Comparison of ENCODE assay signal across 23 cellular contexts in genomic region chr22:19753090-19753842, GRCh38. TPM values are rescaled to one million over a fixed set of nuclear protein-coding genes. Genes with fewer than 3 reads are reported as not detected.
DNase-seq lines count a peak whose midpoint lies in the region; ATAC-seq and TF ChIP-seq lines count a peak whose summit lies in the region.
"Had no signal": no experiment of that assay in that cellular context is flagged by ENCODE, and none has a peak within 500 bp of the region (broad histone marks: within the 10 kb centered on the region; RNA-seq: fewer than 3 reads in every experiment).

No MANE protein-coding gene starts in this region.

- no peaks in the 10 kb centered on the region for H4K20me1 ChIP-seq in OCI-LY7 (ENCODE audit: insufficient read depth, low read length)

- H3K4me3 ChIP-seq in AG10803 (ENCODE audit: low read length) = no peak overlapping the region
- H3K4me3 ChIP-seq in GM12875 (ENCODE audit: low read depth, low read length) = no peak overlapping the region
- no peak overlapping the region for H3K4me3 ChIP-seq in OCI-LY7 (ENCODE audit: low read depth, low read length, poor library complexity, severe bottlenecking)
- H3K4me3 ChIP-seq in fibroblast of villous mesenchyme (ENCODE audit: low read depth, low read length) = no peak overlapping the region
- H3K4me3 ChIP-seq: ovary had no signal

- no TSS peak for BruUV-seq in OCI-LY7 (replicated peaks; lab: Mats Ljungman, UMichigan)

- no peaks in the 10 kb centered on the region for H3K9me3 ChIP-seq in OCI-LY7 (ENCODE audit: low read length)
- H3K9me3 ChIP-seq: ovary had no signal

- H2AFZ ChIP-seq in OCI-LY7 (ENCODE audit: low read length) = no peak overlapping the region

- no peaks in the 10 kb centered on the region for H3K79me2 ChIP-seq in OCI-LY7 (ENCODE audit: insufficient read depth, low read depth, low read length)

- no peaks in the 10 kb centered on the region for H3K9me2 ChIP-seq in OCI-LY7 (ENCODE audit: insufficient read depth, low read length)

- H3K4me1 ChIP-seq in OCI-LY7 (ENCODE audit: insufficient read depth, low read length, poor library complexity, severe bottlenecking) = peaks cover 24% of the 10 kb centered on the region

- no peak for DNase-seq in AG10803 (ENCODE audit: low read depth)
- no peak for DNase-seq in OCI-LY7 (ENCODE audit: low spot score)
- no peak for DNase-seq in fibroblast of villous mesenchyme (ENCODE audit: low read depth)
- DNase-seq in COLO668 (lab: John Stamatoyannopoulos, UW; ENCODE audit: unreplicated experiment) = no peak
- DNase-seq in hypothalamus (lab: John Stamatoyannopoulos, UW) = no peak
- DNase-seq in NCI-H748 treated with DMSO at 0.1 percent for 48 hours (lab: John Stamatoyannopoulos, UW) = no peak
- DNase-seq: activated CD4-positive, CD25-positive, alpha-beta regulatory T cell treated with anti-CD3 and anti-CD28 coated beads, Interleukin-2, amount 50 U/mL, for 72 hours; activated naive CD4-positive, alpha-beta T cell treated with Interleukin-2 at 50 U/mL for 16 hours; activated T-cell treated with anti-CD3 and anti-CD28 coated beads, Interleukin-2, amount 50 U/mL, for 24 hours; amniotic stem cell; CD4-positive, alpha-beta T cell; cerebellar nuclear complex; DMS53; effector memory CD4-positive, alpha-beta T cell; mesenchymal stem cell; naive B cell; NCI-H187 treated with DMSO at 0.1 percent for 48 hours; ovary; T1000 had no signal

- H3K36me3 ChIP-seq in OCI-LY7 (ENCODE audit: insufficient read depth, low read length) = no peaks in the 10 kb centered on the region
- H3K36me3 ChIP-seq: ovary had no signal

- ATAC-seq in SK-N-SH treated with all-trans-retinoic acid at 6 μM for 48 hours = no peak
- ATAC-seq: sciatic nerve had no signal

- POLR2A ChIA-PET in OCI-LY7 (lab: Charles Lee) = interaction anchor here (0.6 to 0.8 kb wide), 2 partner anchors 29 to 205 kb away, joined by 3 read pairs; no protein-coding TSS in a partner anchor

- intact Hi-C loops in OCI-LY7 (cut with micrococcal nuclease; ENCODE audit: unreplicated experiment) = no loop called here

- H3K4me2 ChIP-seq in OCI-LY7 (ENCODE audit: low read length) = no peak overlapping the region

- CTCF ChIA-PET in OCI-LY7 (lab: Charles Lee; ENCODE audit: unreplicated experiment) = no interaction called here

- no peak overlapping the region for H3K27ac ChIP-seq in OCI-LY7 (ENCODE audit: low read depth, low read length, poor library complexity, severe bottlenecking)
- H3K27ac ChIP-seq: ovary, RWPE1 had no signal

- TF ChIP-seq CTCF in AG10803 (conservative IDR thresholded peaks at IDR 0.05; ENCODE audit: low read length) (0 out of 2 replicates have a peak, but pooled peaks have one; percentile 9), GM12875 (IDR thresholded peaks at IDR 0.05; ENCODE audit: borderline replicate concordance, insufficient read depth, low read depth, low read length) (peak; percentile 26; the same call in 1 of the 2 replicates), OCI-LY7 (conservative IDR thresholded peaks at IDR 0.05; ENCODE audit: low read length) (peak; percentile 59), fibroblast of villous mesenchyme (IDR thresholded peaks at IDR 0.05; ENCODE audit: insufficient read depth, low read depth, low read length) (peak; percentile 14)

TF ChIP-seq in SK-N-SH treated with all-trans-retinoic acid at 6 μM for 48 hours, 23 proteins besides CTCF, POLR2A, EP300 and RAD21:
- TF ChIP-seq CSDC2 (CRISPR knock-in tag; IDR thresholded peaks at IDR 0.05) (no peak), ZFP30 (CRISPR knock-in tag; IDR thresholded peaks at IDR 0.05) (no peak), PATZ1 (CRISPR knock-in tag; IDR thresholded peaks at IDR 0.05; ENCODE audit: borderline replicate concordance) (no peak)

RNA-seq across cellular contexts. Expression of gene TBX1, which starts 7.3 kb away (rescaled TPM):
- not detected in 2 replicates for total RNA-seq in OCI-LY7 (2014; rRNA removed; shearing (Covaris generic))
- 0.23 TPM in 1 of 2 replicates, not detected in the other for total RNA-seq in OCI-LY7 (2022)
- total RNA-seq in fibroblast of villous mesenchyme = under 0.01 and 0.43 TPM in 2 replicates
- total RNA-seq: CD4-positive, alpha-beta T cell had no signal

RNA-seq across cellular contexts. Expression of gene GP1BB, which starts 29.9 kb away (rescaled TPM):
- total RNA-seq in OCI-LY7 (2014; rRNA removed; shearing (Covaris generic)) = not detected in 2 replicates
- total RNA-seq in OCI-LY7 (2022) = not detected in 2 replicates
- 0.86 and 2.6 TPM in 2 replicates for total RNA-seq in fibroblast of villous mesenchyme

RNA-seq across cellular contexts. Expression of gene SEPTIN5, which starts 39.0 kb away (rescaled TPM):
- total RNA-seq in OCI-LY7 (2014; rRNA removed; shearing (Covaris generic)) = 1.2 TPM in 1 of 2 replicates, not detected in the other
- total RNA-seq in OCI-LY7 (2022) (not detected in 2 replicates), fibroblast of villous mesenchyme (10.4 and 14.8 TPM in 2 replicates)

Comparison
In these comparisons a context has a peak if more than half of its experiments do, and no peak if none do; other contexts are left out.
1. CTCF ChIP-seq: peak in every context shown above with its lines; median percentile 59 in OCI-LY7; 26 in GM12875; 14 in fibroblast of villous mesenchyme; 9 in AG10803.